8 cellular contexts compared by ENCODE assay signal in genomic region chr17:31095239-31096105, GRCh38. TPM values are rescaled to one million over a fixed set of nuclear protein-coding genes. Genes with fewer than 3 reads are reported as not detected.
DNase-seq lines count a peak whose midpoint lies in the region; ATAC-seq, FAIRE-seq and TF ChIP-seq lines count a peak whose summit lies in the region.

No MANE protein-coding gene starts in this region.

- FAIRE-seq in GM19239 (lab: Jason Lieb, UNC), result peak; percentile 52

- 1% methylated on average over 44 of the region's 44 CpGs for WGBS in sigmoid colon, 2 donors

- no peak for ATAC-seq in HG02588 (IDR thresholded peaks at IDR 0.05; ENCODE audit: unreplicated experiment)

- TF ChIP-seq CTCF in AG09309 (IDR thresholded peaks at IDR 0.05; ENCODE audit: control insufficient read depth, insufficient read depth, low read depth, low read length, missing control alignments) (no peak), LNCaP clone FGC (IDR thresholded peaks at IDR 0.05; ENCODE audit: control insufficient read depth, extremely low read depth, insufficient read depth) (no peak), breast epithelium (IDR thresholded peaks at IDR 0.05) (no peak), sigmoid colon (IDR thresholded peaks at IDR 0.05) (no peak)

- H3K4me3 ChIP-seq in AG09309 (ENCODE audit: control insufficient read depth, low read depth, low read length) (peak overlapping the region; percentile 97), LNCaP clone FGC (ENCODE audit: low read depth, low read length) (peak overlapping the region; percentile 85), breast epithelium (peak overlapping the region; percentile 87 to 97 (median 88)), iPS-18a (ENCODE audit: low read length) (peak overlapping the region; percentile 95), sigmoid colon (peak overlapping the region; percentile 73 to 100 (median 88))

- TF ChIP-seq POLR2A in breast epithelium (IDR thresholded peaks at IDR 0.05) (no peak), sigmoid colon (IDR thresholded peaks at IDR 0.05) (no peak)

- H3K9ac ChIP-seq in iPS-18a (ENCODE audit: low read length), result peak overlapping the region; percentile 63

- TF ChIP-seq EP300 in sigmoid colon (IDR thresholded peaks at IDR 0.05), result no peak

- H3K4me1 ChIP-seq in breast epithelium (no peaks in the 10 kb centered on the region), iPS-18a (ENCODE audit: control insufficient read depth, low read depth, low read length) (peaks cover 12% of the 10 kb centered on the region), sigmoid colon (peaks cover 0 to 11% (median 9%) of the 10 kb centered on the region in 4 donors)

- intact Hi-C loops in breast epithelium (cut with DNase I; ENCODE audit: low total_unique reads) (loop anchor here (5.0 kb wide), 1 partner anchor 152 kb away; no protein-coding TSS in a partner anchor), sigmoid colon (cut with DNase I) (loop anchor here (1.0 kb wide), 1 partner anchor 87 kb away; no protein-coding TSS in a partner anchor)

- H3K27ac ChIP-seq in breast epithelium (peak overlapping the region; percentile 97 to 98), iPS-18a (ENCODE audit: low read length) (peak overlapping the region; percentile 84), sigmoid colon (peak overlapping the region; percentile 89 to 98 (median 94))

- H3K9me3 ChIP-seq in breast epithelium, result no peaks in the 10 kb centered on the region
- no peaks in the 10 kb centered on the region for H3K9me3 ChIP-seq in iPS-18a (ENCODE audit: control insufficient read depth, low read depth, low read length)
- H3K9me3 ChIP-seq in sigmoid colon, result no peaks in the 10 kb centered on the region

- H3K27me3 ChIP-seq in breast epithelium (no peaks in the 10 kb centered on the region), iPS-18a (ENCODE audit: control insufficient read depth, insufficient read depth, low read length) (no peaks in the 10 kb centered on the region), sigmoid colon (no peaks in the 10 kb centered on the region)

- DNase-seq in AG09309 (ENCODE audit: low read depth), result no peak
- DNase-seq in GM19239 (ENCODE audit: insufficient read length, low spot score), result no peak
- DNase-seq in LNCaP clone FGC (ENCODE audit: low read depth), result no peak
- peak in 3 of 5 experiments; percentile 11 to 49 (median 17) for DNase-seq in T-helper 2 cell
- peak; percentile 48 to 54 for DNase-seq in breast epithelium (ENCODE audit: low spot score in 2 of 2)
- DNase-seq in sigmoid colon, result peak; percentile 83

- H3K36me3 ChIP-seq in breast epithelium, result no peaks in the 10 kb centered on the region
- no peaks in the 10 kb centered on the region for H3K36me3 ChIP-seq in iPS-18a (ENCODE audit: control insufficient read depth, low read depth, low read length)
- no peaks in the 10 kb centered on the region for H3K36me3 ChIP-seq in sigmoid colon

RNA-seq across cellular contexts. Expression of gene NF1, which starts 0.7 kb away (rescaled TPM):
- total RNA-seq in breast epithelium (100 to 1,000 TPM in 1 of 3 donors, 10 to 100 TPM in 2; 61.6 to 129 (median 97.7) TPM), sigmoid colon (10 to 100 TPM; 40.7 to 83.8 (median 60.2) TPM)
- 10 to 100 TPM in 1 of 3 donors, 1 to 10 TPM in 2; 4.8 to 10.6 (median 6.2) TPM for polyA plus RNA-seq in sigmoid colon

Comparison
In these comparisons a context has a peak if more than half of its experiments do, and no peak if none do; other contexts are left out.
1. DNase-seq: peak in T-helper 2 cell (3 of 5), breast epithelium (2 of 2) and sigmoid colon (single experiment); none in AG09309 (single experiment), GM19239 (single experiment) and LNCaP clone FGC (single experiment).
2. Peak in every context shown above with its lines, with median percentiles within 50 percentile points of each other: H3K4me3 ChIP-seq and H3K27ac ChIP-seq.